ENCODE assay signal across 19 cellular contexts in genomic region chr14:104158827-104159798, GRCh38. TPM values are rescaled to one million over a fixed set of nuclear protein-coding genes. Genes with fewer than 3 reads are reported as not detected.
DNase-seq lines count a peak whose midpoint lies in the region; ATAC-seq, FAIRE-seq and TF ChIP-seq lines count a peak whose summit lies in the region.
"Had no signal": no experiment of that assay in that cellular context is flagged by ENCODE, and none has a peak within 500 bp of the region (broad histone marks: within the 10 kb centered on the region; RNA-seq: fewer than 3 reads in every experiment).

No MANE protein-coding gene starts in this region.

- TF ChIP-seq POLR2A in breast epithelium (IDR thresholded peaks at IDR 0.05): no peak

- ATAC-seq in GM21825 (IDR thresholded peaks at IDR 0.05; ENCODE audit: unreplicated experiment): no peak
- ATAC-seq: activated CD8-positive, alpha-beta T cell treated with anti-CD3 and anti-CD28 coated beads, Interleukin-2, amount 10 ng/mL, durations not matched to agents 7 days and 5 days; activated naive CD4-positive, alpha-beta T cell treated with anti-CD3 and anti-CD28 coated beads, Interleukin-2, amount 50 U/mL, for 72 hours; activated T-cell treated with anti-CD3 and anti-CD28 coated beads, Interleukin-2, amount 50 U/mL, for 72 hours; WTC11 had no signal

- H3K4me1 ChIP-seq in left ventricle myocardium inferior: peaks cover 39% of the 10 kb centered on the region
- no peaks in the 10 kb centered on the region for H3K4me1 ChIP-seq in small intestine (ENCODE audit: control insufficient read depth in 2 of 2, insufficient read depth in 1 of 2, low read depth in 1 of 2, low read length in 1 of 2)
- no peaks in the 10 kb centered on the region for H3K4me1 ChIP-seq in breast epithelium
- H3K4me1 ChIP-seq: parathyroid adenoma had no signal

- H3K36me3 ChIP-seq in left ventricle myocardium inferior: no peaks in the 10 kb centered on the region
- H3K36me3 ChIP-seq in small intestine (ENCODE audit: control insufficient read depth in 2 of 2, insufficient read depth in 2 of 2, low read length in 2 of 2): no peaks in the 10 kb centered on the region
- H3K36me3 ChIP-seq in breast epithelium: no peaks in the 10 kb centered on the region

- no peaks in the 10 kb centered on the region for H3K9me3 ChIP-seq in left ventricle myocardium inferior (replicated peaks)
- H3K9me3 ChIP-seq in small intestine (ENCODE audit: control insufficient read depth, low read depth): no peaks in the 10 kb centered on the region
- H3K9me3 ChIP-seq in breast epithelium: no peaks in the 10 kb centered on the region
- H3K9me3 ChIP-seq: BLaER1 treated with 17β-estradiol and CSF1 and Interleukin-3, amounts not matched to agents 10 nM and 100 nM had no signal

- intact Hi-C loops in left ventricle myocardium inferior (cut with micrococcal nuclease): no loop called here
- intact Hi-C loops in breast epithelium (cut with DNase I; ENCODE audit: low total_unique reads): loop anchor here (5.0 kb wide), 1 partner anchor 657 kb away; no protein-coding TSS in a partner anchor

- peak overlapping the region; percentile 61 for H3K27ac ChIP-seq in left ventricle myocardium inferior (replicated peaks)
- no peak overlapping the region for H3K27ac ChIP-seq in small intestine (ENCODE audit: low read depth in 1 of 2, low read length in 1 of 2)
- H3K27ac ChIP-seq in breast epithelium: no peak overlapping the region
- H3K27ac ChIP-seq: BLaER1 treated with 17β-estradiol and CSF1 and Interleukin-3, amounts not matched to agents 10 nM and 100 nM; parathyroid adenoma; RWPE1 had no signal

- 34 to 72% (median 50%) methylated on average over 49 to 51 of the region's 51 CpGs for WGBS in small intestine, 3 donors

- FAIRE-seq in small intestine (lab: Jason Lieb, UNC): no peak

- no peak overlapping the region for H3K4me3 ChIP-seq in left ventricle myocardium inferior
- H3K4me3 ChIP-seq in small intestine (ENCODE audit: low read depth in 1 of 2, low read length in 2 of 2): no peak overlapping the region
- H3K4me3 ChIP-seq in breast epithelium: no peak overlapping the region
- H3K4me3 ChIP-seq: BLaER1 treated with 17β-estradiol and CSF1 and Interleukin-3, amounts not matched to agents 10 nM and 100 nM; lung had no signal

- H3K27me3 ChIP-seq in left ventricle myocardium inferior (ENCODE audit: low read depth) (no peaks in the 10 kb centered on the region), small intestine (ENCODE audit: control insufficient read depth in 2 of 2, insufficient read depth in 2 of 2, low read length in 2 of 2) (no peaks in the 10 kb centered on the region), breast epithelium (no peaks in the 10 kb centered on the region)
- H3K27me3 ChIP-seq: BLaER1 treated with 17β-estradiol and CSF1 and Interleukin-3, amounts not matched to agents 10 nM and 100 nM had no signal

- DNase-seq in NCI-H2227 treated with DMSO at 0.1 percent for 48 hours (lab: John Stamatoyannopoulos, UW): peak; percentile 23
- DNase-seq in anterior cingulate cortex (lab: John Stamatoyannopoulos, UW): peak in 33 of 58 donors; percentile 7 to 55 (median 24)
- DNase-seq in left ventricle myocardium inferior: peak; percentile 73
- DNase-seq in small intestine: peak; percentile 22
- DNase-seq in breast epithelium (ENCODE audit: low spot score in 2 of 2): no peak
- no peak for DNase-seq in NCI-H2107 treated with DMSO at 0.1 percent for 48 hours (lab: John Stamatoyannopoulos, UW; ENCODE audit: unreplicated experiment)
- DNase-seq: activated CD8-positive, alpha-beta T cell treated with anti-CD3 and anti-CD28 coated beads, Interleukin-2, amount 10 ng/mL, durations not matched to agents 7 days and 5 days; activated T-cell treated with anti-CD3 and anti-CD28 coated beads, Interleukin-2, amount 50 U/mL, for 72 hours; NCI-H1048; NCI-H2107; stimulated activated CD4-positive, alpha-beta T cell treated with anti-CD3 and anti-CD28 coated beads, Interleukin-4, amount 100 ng/mL, for 1 hour; T-helper 1 cell had no signal

- TF ChIP-seq CTCF in left ventricle myocardium inferior (IDR thresholded peaks at IDR 0.05; ENCODE audit: borderline replicate concordance): no peak
- TF ChIP-seq CTCF in breast epithelium (IDR thresholded peaks at IDR 0.05): no peak

RNA-seq across cellular contexts. Expression of gene KIF26A, which starts 20.7 kb away (rescaled TPM):
- total RNA-seq in left ventricle myocardium inferior: 6.5 TPM
- polyA plus RNA-seq in small intestine: 1 to 10 TPM in 1 of 3 donors, under 1 TPM in 1, not detected in 1; 0.27 to 4.8 TPM
- 1 to 10 TPM; 1.4 to 4.6 (median 2.2) TPM for total RNA-seq in breast epithelium

Comparison
In these comparisons a context has a peak if more than half of its experiments do, and no peak if none do; other contexts are left out.
1. DNase-seq: peak in NCI-H2227 treated with DMSO at 0.1 percent for 48 hours (single experiment), anterior cingulate cortex (33 of 58), left ventricle myocardium inferior (single experiment) and small intestine (single experiment); none in breast epithelium (0 of 2) and NCI-H2107 treated with DMSO at 0.1 percent for 48 hours (single experiment).